ENCODE assay signal across 2 cellular contexts in the genomic region with DNA sequence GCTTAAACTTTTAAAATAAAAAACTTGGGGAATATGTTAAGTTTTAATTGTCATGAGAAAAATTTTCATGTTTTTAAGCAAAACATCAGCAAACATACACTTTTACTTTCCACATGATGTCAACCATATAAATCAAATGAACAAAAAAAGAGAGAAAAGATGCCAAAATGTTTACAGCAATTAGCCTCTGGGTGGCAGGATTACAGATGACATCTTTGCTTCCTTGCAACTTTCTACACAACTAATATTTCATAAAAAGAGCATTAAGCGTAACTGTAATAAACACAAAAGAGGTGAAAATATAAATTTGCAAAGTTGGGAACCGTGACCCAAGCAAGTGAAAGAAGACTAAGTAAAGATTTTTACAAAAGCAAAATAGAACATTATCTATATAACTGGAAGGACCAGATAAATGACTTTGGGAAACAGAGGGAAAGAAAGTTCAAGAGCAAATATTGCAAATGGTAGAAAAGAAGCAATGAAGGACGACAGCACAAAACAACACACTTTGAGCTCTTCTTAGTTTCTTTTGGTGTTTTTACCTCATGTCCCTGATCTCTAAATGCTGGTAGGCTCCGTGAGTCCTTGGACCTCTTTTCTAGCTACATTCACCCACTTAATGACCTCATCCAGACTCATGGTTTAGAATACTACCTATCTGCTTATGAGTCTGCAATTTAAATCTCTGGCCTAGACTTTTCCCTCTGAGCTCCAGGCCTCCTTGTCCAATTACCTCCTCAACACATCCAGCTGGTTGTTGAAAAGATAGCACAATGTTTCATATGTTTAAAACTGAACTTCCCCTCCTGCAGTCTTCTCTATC.
TF ChIP-seq lines count a peak whose summit lies in the region.

No MANE protein-coding gene starts in this region.

TF ChIP-seq in WTC11, 78 proteins besides CTCF, POLR2A, EP300 and RAD21 (continued from another document):
- TF ChIP-seq, protein P1, sequence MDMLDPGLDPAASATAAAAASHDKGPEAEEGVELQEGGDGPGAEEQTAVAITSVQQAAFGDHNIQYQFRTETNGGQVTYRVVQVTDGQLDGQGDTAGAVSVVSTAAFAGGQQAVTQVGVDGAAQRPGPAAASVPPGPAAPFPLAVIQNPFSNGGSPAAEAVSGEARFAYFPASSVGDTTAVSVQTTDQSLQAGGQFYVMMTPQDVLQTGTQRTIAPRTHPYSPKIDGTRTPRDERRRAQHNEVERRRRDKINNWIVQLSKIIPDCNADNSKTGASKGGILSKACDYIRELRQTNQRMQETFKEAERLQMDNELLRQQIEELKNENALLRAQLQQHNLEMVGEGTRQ (CRISPR knock-in tag; IDR thresholded peaks at IDR 0.05): no peak
- no peak for TF ChIP-seq ZNF121 (CRISPR knock-in tag; IDR thresholded peaks at IDR 0.05)
- no peak for TF ChIP-seq ELF4 (CRISPR knock-in tag; IDR thresholded peaks at IDR 0.05; ENCODE audit: low read depth)
- no peak for TF ChIP-seq NR1H2 (CRISPR knock-in tag; IDR thresholded peaks at IDR 0.05)
- TF ChIP-seq CBFB (CRISPR knock-in tag; IDR thresholded peaks at IDR 0.05; ENCODE audit: low read depth): no peak
- TF ChIP-seq ZNF138 (CRISPR knock-in tag; conservative IDR thresholded peaks at IDR 0.05): no peak

TF ChIP-seq in liver, 16 proteins besides CTCF, POLR2A, EP300 and RAD21 (continued from another document):
- TF ChIP-seq, protein P2, sequence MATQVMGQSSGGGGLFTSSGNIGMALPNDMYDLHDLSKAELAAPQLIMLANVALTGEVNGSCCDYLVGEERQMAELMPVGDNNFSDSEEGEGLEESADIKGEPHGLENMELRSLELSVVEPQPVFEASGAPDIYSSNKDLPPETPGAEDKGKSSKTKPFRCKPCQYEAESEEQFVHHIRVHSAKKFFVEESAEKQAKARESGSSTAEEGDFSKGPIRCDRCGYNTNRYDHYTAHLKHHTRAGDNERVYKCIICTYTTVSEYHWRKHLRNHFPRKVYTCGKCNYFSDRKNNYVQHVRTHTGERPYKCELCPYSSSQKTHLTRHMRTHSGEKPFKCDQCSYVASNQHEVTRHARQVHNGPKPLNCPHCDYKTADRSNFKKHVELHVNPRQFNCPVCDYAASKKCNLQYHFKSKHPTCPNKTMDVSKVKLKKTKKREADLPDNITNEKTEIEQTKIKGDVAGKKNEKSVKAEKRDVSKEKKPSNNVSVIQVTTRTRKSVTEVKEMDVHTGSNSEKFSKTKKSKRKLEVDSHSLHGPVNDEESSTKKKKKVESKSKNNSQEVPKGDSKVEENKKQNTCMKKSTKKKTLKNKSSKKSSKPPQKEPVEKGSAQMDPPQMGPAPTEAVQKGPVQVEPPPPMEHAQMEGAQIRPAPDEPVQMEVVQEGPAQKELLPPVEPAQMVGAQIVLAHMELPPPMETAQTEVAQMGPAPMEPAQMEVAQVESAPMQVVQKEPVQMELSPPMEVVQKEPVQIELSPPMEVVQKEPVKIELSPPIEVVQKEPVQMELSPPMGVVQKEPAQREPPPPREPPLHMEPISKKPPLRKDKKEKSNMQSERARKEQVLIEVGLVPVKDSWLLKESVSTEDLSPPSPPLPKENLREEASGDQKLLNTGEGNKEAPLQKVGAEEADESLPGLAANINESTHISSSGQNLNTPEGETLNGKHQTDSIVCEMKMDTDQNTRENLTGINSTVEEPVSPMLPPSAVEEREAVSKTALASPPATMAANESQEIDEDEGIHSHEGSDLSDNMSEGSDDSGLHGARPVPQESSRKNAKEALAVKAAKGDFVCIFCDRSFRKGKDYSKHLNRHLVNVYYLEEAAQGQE (IDR thresholded peaks at IDR 0.05): no peak
- no peak for TF ChIP-seq HNF4G (IDR thresholded peaks at IDR 0.05)
- TF ChIP-seq EGR1 (IDR thresholded peaks at IDR 0.05; ENCODE audit: low read depth in 2 of 2): no peak
- TF ChIP-seq, protein P3, sequence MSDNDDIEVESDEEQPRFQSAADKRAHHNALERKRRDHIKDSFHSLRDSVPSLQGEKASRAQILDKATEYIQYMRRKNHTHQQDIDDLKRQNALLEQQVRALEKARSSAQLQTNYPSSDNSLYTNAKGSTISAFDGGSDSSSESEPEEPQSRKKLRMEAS (IDR thresholded peaks at IDR 0.05): no peak
- TF ChIP-seq HNF4A (conservative IDR thresholded peaks at IDR 0.05): no peak
